Comparison of ENCODE assay signal across 8 cellular contexts in genomic region chr9:96619491-96620154, GRCh38. TPM values are rescaled to one million over a fixed set of nuclear protein-coding genes. Genes with fewer than 3 reads are reported as not detected.
DNase-seq lines count a peak whose midpoint lies in the region; ATAC-seq and TF ChIP-seq lines count a peak whose summit lies in the region.

CDC14B (minus strand) TSS chr9:96619843; CDS start chr9:96619378, 465 bp downstream.

- no peaks in the 10 kb centered on the region for H3K9me3 Mint-ChIP-seq in CD4-positive, alpha-beta T cell
- no peaks in the 10 kb centered on the region for H3K9me3 Mint-ChIP-seq in activated CD4-positive, alpha-beta T cell treated with anti-CD3 and anti-CD28 coated beads, Interleukin-2, amount 10 ng/mL, durations not matched to agents 24 days and 14 days

- POLR2A ChIA-PET in CD4-positive, alpha-beta T cell (lab: Charles Lee): interaction anchor here (0.6 to 2.5 kb wide), 3 partner anchors 13 to 1523 kb away, joined by 3 to 7 read pairs (median 5); no protein-coding TSS in a partner anchor
- POLR2A ChIA-PET in HEK293T (lab: Yijun Ruan, JAX): interaction anchor here (2.3 kb wide), 1 partner anchor 53 kb away, joined by 8 read pairs; no protein-coding TSS in a partner anchor

- no peaks in the 10 kb centered on the region for H3K36me3 Mint-ChIP-seq in CD4-positive, alpha-beta T cell (ENCODE audit: low read depth)
- no peaks in the 10 kb centered on the region for H3K36me3 Mint-ChIP-seq in activated CD4-positive, alpha-beta T cell treated with anti-CD3 and anti-CD28 coated beads, Interleukin-2, amount 10 ng/mL, durations not matched to agents 24 days and 14 days (ENCODE audit: low read depth)

- peak; percentile 81 for ATAC-seq in CD4-positive, alpha-beta T cell (ENCODE audit: poor library complexity)
- no peak for ATAC-seq in GM21528 (IDR thresholded peaks at IDR 0.05; ENCODE audit: low FRiP score, unreplicated experiment)

- CTCF ChIA-PET in CD4-positive, alpha-beta T cell (lab: Charles Lee): interaction anchor here (1.3 kb wide), 1 partner anchor 54 kb away, joined by 3 read pairs; no protein-coding TSS in a partner anchor
- CTCF ChIA-PET in HEK293T (lab: Yijun Ruan, JAX): no interaction called here

- H3K4me1 Mint-ChIP-seq in CD4-positive, alpha-beta T cell (ENCODE audit: low read depth): peaks cover 15% of the 10 kb centered on the region
- H3K4me1 Mint-ChIP-seq in activated CD4-positive, alpha-beta T cell treated with anti-CD3 and anti-CD28 coated beads, Interleukin-2, amount 10 ng/mL, durations not matched to agents 24 days and 14 days: peaks cover 4% of the 10 kb centered on the region

- peak within 1 kb of the TSS; percentile 46 to 78 for H3K9ac ChIP-seq in colonic mucosa (ENCODE audit: low read depth in 2 of 2, low read length in 2 of 2)

- no peaks in the 10 kb centered on the region for H3K9me3 ChIP-seq in CD4-positive, alpha-beta T cell (ENCODE audit: control insufficient read depth, low read length)
- H3K9me3 ChIP-seq in colonic mucosa: no peaks in the 10 kb centered on the region

- H3K4me3 ChIP-seq in colonic mucosa: peak within 1 kb of the TSS; percentile 79
- H3K4me3 ChIP-seq in kidney epithelial cell (ENCODE audit: low read depth, low read length): peak within 1 kb of the TSS; percentile 73

- H3K36me3 ChIP-seq in colonic mucosa: no peaks in the 10 kb centered on the region
- no peaks in the 10 kb centered on the region for H3K36me3 ChIP-seq in kidney epithelial cell (ENCODE audit: control insufficient read depth, insufficient read depth, low read length)

- H3K27ac Mint-ChIP-seq in CD4-positive, alpha-beta T cell: peak within 1 kb of the TSS; percentile 73
- H3K27ac Mint-ChIP-seq in activated CD4-positive, alpha-beta T cell treated with anti-CD3 and anti-CD28 coated beads, Interleukin-2, amount 10 ng/mL, durations not matched to agents 24 days and 14 days: no peak within 1 kb of the TSS

- H3K27me3 ChIP-seq in CD4-positive, alpha-beta T cell (ENCODE audit: control insufficient read depth, insufficient read depth, low read length): peaks cover 43% of the 10 kb centered on the region
- H3K27me3 ChIP-seq in colonic mucosa (no peaks in the 10 kb centered on the region), kidney epithelial cell (ENCODE audit: control insufficient read depth, insufficient read depth, low read length) (no peaks in the 10 kb centered on the region)

- peak; percentile 33 to 77 (median 56) for DNase-seq in CD4-positive, alpha-beta T cell
- peak; percentile 83 for DNase-seq in HEK293T (ENCODE audit: extremely low spot score)
- DNase-seq in NCI-H2227 (lab: John Stamatoyannopoulos, UW; ENCODE audit: unreplicated experiment): peak; percentile 88
- DNase-seq in activated CD4-positive, alpha-beta T cell treated with anti-CD3 and anti-CD28 coated beads, Interleukin-2, amount 10 ng/mL, durations not matched to agents 24 days and 14 days: peak; percentile 86
- DNase-seq in colonic mucosa: peak; percentile 96
- DNase-seq in kidney epithelial cell (ENCODE audit: low read depth): peak; percentile 85
- peak; percentile 76 for DNase-seq in stimulated activated CD4-positive, alpha-beta T cell treated with anti-CD3 and anti-CD28 coated beads, Interleukin-12 subunit alpha, Interleukin-12 subunit beta, amount 100 ng/mL, for 4 hours

- TF ChIP-seq CTCF in CD4-positive, alpha-beta T cell (IDR thresholded peaks at IDR 0.05): no peak
- TF ChIP-seq CTCF in colonic mucosa (IDR thresholded peaks at IDR 0.05): no peak
- no peak for TF ChIP-seq CTCF in kidney epithelial cell (IDR thresholded peaks at IDR 0.05; ENCODE audit: insufficient read depth, low read length, poor library complexity, severe bottlenecking)

- intact Hi-C loops in CD4-positive, alpha-beta T cell (cut with DNase I, micrococcal nuclease): no loop called here
- intact Hi-C loops in activated CD4-positive, alpha-beta T cell treated with anti-CD3 and anti-CD28 coated beads, Interleukin-2, amount 10 ng/mL, durations not matched to agents 24 days and 14 days (cut with micrococcal nuclease): no loop called here
- intact Hi-C loops in colonic mucosa (cut with DNase I): loop anchor here (10.0 kb wide), 1 partner anchor 55 kb away; no protein-coding TSS in a partner anchor

- no peaks in the 10 kb centered on the region for H3K4me1 ChIP-seq in colonic mucosa

- no peak within 1 kb of the TSS for H3K27ac ChIP-seq in CD4-positive, alpha-beta T cell (ENCODE audit: low read depth, low read length)
- peak within 1 kb of the TSS; percentile 37 for H3K27ac ChIP-seq in colonic mucosa

- H3K27me3 Mint-ChIP-seq in CD4-positive, alpha-beta T cell: peaks cover 63% of the 10 kb centered on the region
- H3K27me3 Mint-ChIP-seq in activated CD4-positive, alpha-beta T cell treated with anti-CD3 and anti-CD28 coated beads, Interleukin-2, amount 10 ng/mL, durations not matched to agents 24 days and 14 days: peaks cover 49% of the 10 kb centered on the region

- H3K4me3 Mint-ChIP-seq in CD4-positive, alpha-beta T cell: peak within 1 kb of the TSS; percentile 91
- H3K4me3 Mint-ChIP-seq in activated CD4-positive, alpha-beta T cell treated with anti-CD3 and anti-CD28 coated beads, Interleukin-2, amount 10 ng/mL, durations not matched to agents 24 days and 14 days: peak within 1 kb of the TSS; percentile 60

TF ChIP-seq in HEK293T, 16 proteins besides CTCF, POLR2A, EP300 and RAD21:
- TF ChIP-seq ZNF384 (IDR thresholded peaks at IDR 0.05): no peak
- peak; percentile 71; the same call in 1 of the 2 replicates for TF ChIP-seq FOXM1 (IDR thresholded peaks at IDR 0.05; ENCODE audit: borderline replicate concordance)
- TF ChIP-seq NFRKB (IDR thresholded peaks at IDR 0.05): no peak
- no peak for TF ChIP-seq FOXA1 (IDR thresholded peaks at IDR 0.05)
- no peak for TF ChIP-seq FOXK2 (IDR thresholded peaks at IDR 0.05)
- no peak for TF ChIP-seq L3MBTL2 (conservative IDR thresholded peaks at IDR 0.05)
- no peak for TF ChIP-seq CTBP1 (IDR thresholded peaks at IDR 0.05; ENCODE audit: borderline replicate concordance)
- peak; percentile 33; the same call in 1 of the 2 replicates for TF ChIP-seq ARNT (IDR thresholded peaks at IDR 0.05)
- TF ChIP-seq LEF1 (IDR thresholded peaks at IDR 0.05; ENCODE audit: borderline replicate concordance): no peak
- TF ChIP-seq SUZ12 (IDR thresholded peaks at IDR 0.05): no peak
- TF ChIP-seq SP1 (IDR thresholded peaks at IDR 0.05): no peak
- peak; percentile 57; the same call in 1 of the 2 replicates for TF ChIP-seq TARDBP (IDR thresholded peaks at IDR 0.05)
- TF ChIP-seq BHLHE40 (IDR thresholded peaks at IDR 0.05; ENCODE audit: borderline replicate concordance): no peak
- TF ChIP-seq PKNOX1 (IDR thresholded peaks at IDR 0.05): no peak
- no peak for TF ChIP-seq ELF4 (IDR thresholded peaks at IDR 0.05)
- TF ChIP-seq HDGF (IDR thresholded peaks at IDR 0.05; ENCODE audit: borderline replicate concordance): no peak

RNA-seq across cellular contexts. Expression of gene CDC14B, which starts in this region (rescaled TPM):
- 1 to 10 TPM; 3.5 TPM for total RNA-seq in CD4-positive, alpha-beta T cell
- 1.0 and 1.1 TPM in 2 replicates for total RNA-seq in activated CD4-positive, alpha-beta T cell treated with anti-CD3 and anti-CD28 coated beads, Interleukin-2, amount 10 ng/mL, durations not matched to agents 24 days and 14 days
- total RNA-seq in colonic mucosa (10 to 100 TPM; 12.7 to 17.3 TPM), kidney epithelial cell (14.2 and 25.5 TPM in 2 replicates)
